Comparison of ENCODE assay signal across 3 cellular contexts in the genomic region with DNA sequence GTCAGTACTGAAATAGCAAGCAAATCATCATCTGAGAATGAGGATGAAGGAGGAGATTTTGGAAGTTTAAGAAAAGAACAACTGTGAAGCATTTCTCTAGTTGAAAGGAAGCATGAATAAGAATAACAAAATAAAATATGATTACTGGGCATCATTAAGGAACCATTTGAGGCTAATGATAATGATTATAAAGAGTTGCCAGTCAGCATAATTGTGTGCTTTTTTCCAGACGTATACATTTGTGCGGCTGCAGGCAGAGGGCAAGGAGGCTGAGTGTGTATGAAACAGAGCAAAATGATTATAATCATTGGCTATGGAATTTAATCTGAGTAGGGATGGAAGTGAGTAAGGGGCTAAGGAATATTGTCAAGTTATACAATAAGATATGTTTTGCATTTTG.
A peak's percentile ranks its signal among the peaks of the same experiment; 100 is the strongest.
TF ChIP-seq lines count a peak whose summit lies in the region.

No MANE protein-coding gene starts in this region.

TF ChIP-seq in HepG2, 621 proteins besides CTCF, POLR2A, EP300 and RAD21:
- TF ChIP-seq, protein P1, sequence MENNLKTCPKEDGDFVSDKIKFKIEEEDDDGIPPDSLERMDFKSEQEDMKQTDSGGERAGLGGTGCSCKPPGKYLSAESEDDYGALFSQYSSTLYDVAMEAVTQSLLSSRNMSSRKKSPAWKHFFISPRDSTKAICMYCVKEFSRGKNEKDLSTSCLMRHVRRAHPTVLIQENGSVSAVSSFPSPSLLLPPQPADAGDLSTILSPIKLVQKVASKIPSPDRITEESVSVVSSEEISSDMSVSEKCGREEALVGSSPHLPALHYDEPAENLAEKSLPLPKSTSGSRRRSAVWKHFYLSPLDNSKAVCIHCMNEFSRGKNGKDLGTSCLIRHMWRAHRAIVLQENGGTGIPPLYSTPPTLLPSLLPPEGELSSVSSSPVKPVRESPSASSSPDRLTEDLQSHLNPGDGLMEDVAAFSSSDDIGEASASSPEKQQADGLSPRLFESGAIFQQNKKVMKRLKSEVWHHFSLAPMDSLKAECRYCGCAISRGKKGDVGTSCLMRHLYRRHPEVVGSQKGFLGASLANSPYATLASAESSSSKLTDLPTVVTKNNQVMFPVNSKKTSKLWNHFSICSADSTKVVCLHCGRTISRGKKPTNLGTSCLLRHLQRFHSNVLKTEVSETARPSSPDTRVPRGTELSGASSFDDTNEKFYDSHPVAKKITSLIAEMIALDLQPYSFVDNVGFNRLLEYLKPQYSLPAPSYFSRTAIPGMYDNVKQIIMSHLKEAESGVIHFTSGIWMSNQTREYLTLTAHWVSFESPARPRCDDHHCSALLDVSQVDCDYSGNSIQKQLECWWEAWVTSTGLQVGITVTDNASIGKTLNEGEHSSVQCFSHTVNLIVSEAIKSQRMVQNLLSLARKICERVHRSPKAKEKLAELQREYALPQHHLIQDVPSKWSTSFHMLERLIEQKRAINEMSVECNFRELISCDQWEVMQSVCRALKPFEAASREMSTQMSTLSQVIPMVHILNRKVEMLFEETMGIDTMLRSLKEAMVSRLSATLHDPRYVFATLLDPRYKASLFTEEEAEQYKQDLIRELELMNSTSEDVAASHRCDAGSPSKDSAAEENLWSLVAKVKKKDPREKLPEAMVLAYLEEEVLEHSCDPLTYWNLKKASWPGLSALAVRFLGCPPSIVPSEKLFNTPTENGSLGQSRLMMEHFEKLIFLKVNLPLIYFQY (CRISPR knock-in tag; IDR thresholded peaks at IDR 0.05; ENCODE audit: borderline replicate concordance) = no peak
- TF ChIP-seq SYNCRIP (IDR thresholded peaks at IDR 0.05; ENCODE audit: insufficient read depth, low read depth, low read length) (no peak), ZNF12 (CRISPR knock-in tag; IDR thresholded peaks at IDR 0.05) (no peak), ZNF780A (CRISPR knock-in tag; IDR thresholded peaks at IDR 0.05) (no peak), ZFYVE20 (CRISPR knock-in tag; IDR thresholded peaks at IDR 0.05; ENCODE audit: borderline replicate concordance, low read depth) (no peak), HNRNPK (IDR thresholded peaks at IDR 0.05; ENCODE audit: low read depth, low read length, poor library complexity, severe bottlenecking) (no peak), ZNF564 (CRISPR knock-in tag; IDR thresholded peaks at IDR 0.05) (no peak), MAFK (conservative IDR thresholded peaks at IDR 0.05 in 1 of 2, IDR thresholded peaks at IDR 0.05 in 1 of 2; ENCODE audit: low read length in 2 of 2) (peak; percentile 52 to 68), MAFF (IDR thresholded peaks at IDR 0.05; ENCODE audit: low read depth, low read length) (peak; percentile 73)

TF ChIP-seq in IMR-90, 13 proteins besides CTCF, POLR2A, EP300 and RAD21:
- TF ChIP-seq MAFK (IDR thresholded peaks at IDR 0.05; ENCODE audit: low read depth, low read length) (0 out of 2 replicates have a peak, but pooled peaks have one; percentile 16), NFE2L2 (IDR thresholded peaks at IDR 0.05; ENCODE audit: low read depth, low read length) (no peak), RFX5 (IDR thresholded peaks at IDR 0.05; ENCODE audit: low read depth, low read length) (no peak)
TF ChIP-seq in IMR-90: peak in this region for 1.

TF ChIP-seq in K562, 482 proteins besides CTCF, POLR2A, EP300 and RAD21:
- TF ChIP-seq ZNF274 (IDR thresholded peaks at IDR 0.05; ENCODE audit: borderline replicate concordance, low read depth, low read length) (no peak), ZNF316 (IDR thresholded peaks at IDR 0.05) (peak; percentile 15; the same call in 1 of the 2 replicates)
TF ChIP-seq in K562: peak in this region for 1.
